Comparison of ENCODE assay signal across 8 cellular contexts in genomic region chr14:70255071-70256057, GRCh38.
A peak's percentile ranks its signal among the peaks of the same experiment; 100 is the strongest.
DNase-seq lines count a peak whose midpoint lies in the region; ATAC-seq, FAIRE-seq and TF ChIP-seq lines count a peak whose summit lies in the region.
"Not testable (repeated sequence)": the region's sequence is repeated elsewhere in the genome, so short reads cannot be mapped to it uniquely, and the experiment has no call there.

No MANE protein-coding gene starts in this region.

- H3K27me3 ChIP-seq in A673 (replicated peaks; ENCODE audit: insufficient read depth, low read depth, low read length, poor library complexity) (peaks cover 63% of the 10 kb centered on the region), skeletal muscle satellite cell (ENCODE audit: control insufficient read depth, insufficient read depth, low read length) (peaks cover 13% of the 10 kb centered on the region)
- not testable (repeated sequence) for H3K27me3 ChIP-seq in H7 (ENCODE audit: control insufficient read depth, insufficient read depth, low read length); H1 (replicated peaks in 1 of 4; ENCODE audit: control insufficient read depth in 3 of 4, extremely low read depth in 1 of 4, insufficient read depth in 3 of 4, low read length in 3 of 4); right lobe of liver

- H3K9me3 Mint-ChIP-seq in activated T-helper 1 cell treated with anti-CD3 and anti-CD28 coated beads, Interleukin-12 subunit alpha, Interleukin-12 subunit beta, Interleukin-2, Interleukin-4 antibody, amounts not matched to agents 30 ng/mL and 10 ng/mL and 1 ng/mL, durations not matched to agents 14 hours and 24 hours and 36 hours = not testable (repeated sequence)

- H3K4me2 ChIP-seq in H1 (ENCODE audit: insufficient read depth in 1 of 2, low read depth in 2 of 2, low read length in 2 of 2) = peak overlapping the region; percentile 55 to 65
- H3K4me2 ChIP-seq in skeletal muscle satellite cell (ENCODE audit: low read length) = not testable (repeated sequence)

- H2BK12ac ChIP-seq in H1 (ENCODE audit: low read depth, low read length) = 0 out of 2 replicates have a peak overlapping the region, but pooled peaks have one; percentile 75

- 70% methylated on average over 28 of the region's 36 CpGs; no CpG with 5 or more reads in 1 of the 2 experiments for WGBS in H1 (ENCODE audit: extremely low coverage in 1 of 2, insufficient coverage in 1 of 2, insufficient read length in 1 of 2, insufficient replicate concordance in 2 of 2, low coverage in 1 of 2, low lambda C conversion rate in 2 of 2, missing lambda C conversion rate in 1 of 2), 2 experiments
- WGBS in right lobe of liver (ENCODE audit: insufficient coverage, low coverage, low lambda C conversion rate, missing lambda C conversion rate) = 46% methylated on average over 15 of the region's 36 CpGs

- H3K4me3 Mint-ChIP-seq in activated T-helper 1 cell treated with anti-CD3 and anti-CD28 coated beads, Interleukin-12 subunit alpha, Interleukin-12 subunit beta, Interleukin-2, Interleukin-4 antibody, amounts not matched to agents 30 ng/mL and 10 ng/mL and 1 ng/mL, durations not matched to agents 14 hours and 24 hours and 36 hours = peak overlapping the region; percentile 60

- peak in 1 of 2 experiments; percentile 12; a peak in 1 of 4 replicates for TF ChIP-seq RAD21 in H1 (IDR thresholded peaks at IDR 0.05 in 1 of 2, conservative IDR thresholded peaks at IDR 0.05 in 1 of 2; ENCODE audit: low read depth in 2 of 2, low read length in 2 of 2)

- TF ChIP-seq EP300 in H1 (IDR thresholded peaks at IDR 0.05; ENCODE audit: borderline replicate concordance in 1 of 2, low read depth in 2 of 2, low read length in 2 of 2) = not testable (repeated sequence)

- not testable (repeated sequence) for H3K4me1 ChIP-seq in A673 (ENCODE audit: insufficient read depth, low read length, poor library complexity, severe bottlenecking); H1 (replicated peaks in 1 of 4; ENCODE audit: control insufficient read depth in 3 of 4, insufficient read depth in 4 of 4, low read length in 3 of 4); right lobe of liver; skeletal muscle satellite cell (ENCODE audit: control insufficient read depth, insufficient read depth, low read length)

- not testable (repeated sequence) for H3K27ac ChIP-seq in A673 (ENCODE audit: low read depth, low read length, poor library complexity, severe bottlenecking); H1 (ENCODE audit: low read depth, low read length); right lobe of liver

- H3K9me3 ChIP-seq in A673 (ENCODE audit: low read depth, low read length, poor library complexity, severe bottlenecking); H1 (ENCODE audit: insufficient read depth in 2 of 2, low read depth in 1 of 2, low read length in 1 of 2); right lobe of liver; skeletal muscle satellite cell (replicated peaks; ENCODE audit: low read length): not testable (repeated sequence)

- peak; percentile 17 for DNase-seq in A673 (ENCODE audit: low spot score)
- DNase-seq in H7 = peak; percentile 39
- DNase-seq in NCI-H1436 treated with DMSO at 0.1 percent for 48 hours (lab: John Stamatoyannopoulos, UW) = peak; percentile 19
- peak; percentile 22 for DNase-seq in SK-MEL-5 (ENCODE audit: low read depth, low spot score)
- peak; percentile 4 for DNase-seq in activated T-helper 1 cell treated with anti-CD3 and anti-CD28 coated beads, Interleukin-12 subunit alpha, Interleukin-12 subunit beta, Interleukin-2, Interleukin-4 antibody, amounts not matched to agents 30 ng/mL and 10 ng/mL and 1 ng/mL, durations not matched to agents 14 hours and 24 hours and 36 hours (ENCODE audit: low spot score)
- peak; percentile 13 to 73 for DNase-seq in H1 (ENCODE audit: low read depth in 1 of 2, low spot score in 2 of 2)
- peak in 2 of 3 donors; percentile 46 to 54 for DNase-seq in right lobe of liver

- not testable (repeated sequence) for H3K14ac ChIP-seq in H1 (ENCODE audit: insufficient read length)

- H3K56ac ChIP-seq in H1 (replicated peaks; ENCODE audit: insufficient read length, low read depth, low read length) = not testable (repeated sequence)

- H3K18ac ChIP-seq in H1 (ENCODE audit: extremely low read depth, low read length) = not testable (repeated sequence)

- H2BK120ac ChIP-seq in H1 (replicated peaks; ENCODE audit: low read depth, low read length) = not testable (repeated sequence)

- POLR2A ChIA-PET in A673 (lab: Charles Lee; ENCODE audit: low non-redundant PET) = not testable (repeated sequence)
- POLR2A ChIA-PET in H1 (lab: Charles Lee; ENCODE audit: partially characterized antibody) = interaction anchor here (0.6 to 2.1 kb wide), 18 partner anchors 9 to 202 kb away, joined by 3 to 11 read pairs (median 3); partner anchors contain the start of gene SLC8A3

- not testable (repeated sequence) for TF ChIP-seq CTCF in A673 (conservative IDR thresholded peaks at IDR 0.05; ENCODE audit: low read depth, low read length); H1 (IDR thresholded peaks at IDR 0.05; ENCODE audit: control extremely low read depth in 1 of 3, insufficient read depth in 1 of 3, low read depth in 1 of 3, low read length in 3 of 3); right lobe of liver (IDR thresholded peaks at IDR 0.05)

- peak overlapping the region; percentile 17 for H3K4me3 ChIP-seq in A673 (ENCODE audit: low read depth, low read length, poor library complexity, severe bottlenecking)
- peak overlapping the region; percentile 4; the same call in 1 of the 2 replicates for H3K4me3 ChIP-seq in H7 (ENCODE audit: insufficient read depth, low read depth, low read length)
- peak overlapping the region in 3 of 4 experiments; percentile 12 to 49 (median 45); a peak in 7 of 8 replicates for H3K4me3 ChIP-seq in H1 (ENCODE audit: extremely low read depth in 1 of 4, insufficient read depth in 2 of 4, low read depth in 3 of 4, low read length in 4 of 4)
- H3K4me3 ChIP-seq in right lobe of liver = peak overlapping the region; percentile 27 to 49 (median 41)
- peak overlapping the region; percentile 34 for H3K4me3 ChIP-seq in skeletal muscle satellite cell (ENCODE audit: low read length)

- peak overlapping the region; percentile 48; the same call in 1 of the 2 replicates for H2AK5ac ChIP-seq in H1 (ENCODE audit: low read depth, low read length)

- not testable (repeated sequence) for H3K23ac ChIP-seq in H1 (ENCODE audit: insufficient read length)

- FAIRE-seq in H1 (lab: Jason Lieb, UNC) = not testable (repeated sequence)

- not testable (repeated sequence) for H3K4me1 Mint-ChIP-seq in activated T-helper 1 cell treated with anti-CD3 and anti-CD28 coated beads, Interleukin-12 subunit alpha, Interleukin-12 subunit beta, Interleukin-2, Interleukin-4 antibody, amounts not matched to agents 30 ng/mL and 10 ng/mL and 1 ng/mL, durations not matched to agents 14 hours and 24 hours and 36 hours (ENCODE audit: low read depth)

- not testable (repeated sequence) for H4K91ac ChIP-seq in H1 (replicated peaks; ENCODE audit: insufficient read length, low read length)

- not testable (repeated sequence) for H3K36me3 ChIP-seq in A673 (ENCODE audit: insufficient read depth, low read length, poor library complexity, severe bottlenecking); H7 (replicated peaks; ENCODE audit: control insufficient read depth, insufficient read depth, low read length); H1 (ENCODE audit: control insufficient read depth in 2 of 4, insufficient read depth in 4 of 4, low read length in 3 of 4); right lobe of liver; skeletal muscle satellite cell (ENCODE audit: insufficient read depth, low read length)

- peak in 1 of 2 experiments; percentile 69; a peak in 2 of 3 replicates for TF ChIP-seq POLR2A in H1 (IDR thresholded peaks at IDR 0.05; ENCODE audit: control extremely low read depth in 1 of 2, low read depth in 2 of 2, low read length in 2 of 2)
- TF ChIP-seq POLR2A in right lobe of liver (IDR thresholded peaks at IDR 0.05) = not testable (repeated sequence)

- not testable (repeated sequence) for H4K20me1 ChIP-seq in H1 (replicated peaks in 1 of 2; ENCODE audit: control insufficient read depth in 1 of 2, insufficient read depth in 2 of 2, low read length in 2 of 2)

- 0 out of 2 replicates have a peak overlapping the region, but pooled peaks have one; percentile 48 for H2BK5ac ChIP-seq in H1 (ENCODE audit: low read depth, low read length)

- not testable (repeated sequence) for H3K36me3 Mint-ChIP-seq in activated T-helper 1 cell treated with anti-CD3 and anti-CD28 coated beads, Interleukin-12 subunit alpha, Interleukin-12 subunit beta, Interleukin-2, Interleukin-4 antibody, amounts not matched to agents 30 ng/mL and 10 ng/mL and 1 ng/mL, durations not matched to agents 14 hours and 24 hours and 36 hours (ENCODE audit: low read depth)

- CTCF ChIA-PET in A673 (lab: Charles Lee) = not testable (repeated sequence)
- CTCF ChIA-PET in H1 (lab: Charles Lee; ENCODE audit: partially characterized antibody) = interaction anchor here (1.0 to 2.1 kb wide), 12 partner anchors 11 to 181 kb away, joined by 3 to 13 read pairs (median 3); no protein-coding TSS in a partner anchor

- 0 out of 2 replicates have a peak overlapping the region, but pooled peaks have one; percentile 61 for H2BK20ac ChIP-seq in H1 (ENCODE audit: low read length)

- not testable (repeated sequence) for H2BK15ac ChIP-seq in H1 (ENCODE audit: low read length)

- not testable (repeated sequence) for BruUV-seq in A673 (replicated peaks; lab: Mats Ljungman, UMichigan)

- H3K27me3 Mint-ChIP-seq in activated T-helper 1 cell treated with anti-CD3 and anti-CD28 coated beads, Interleukin-12 subunit alpha, Interleukin-12 subunit beta, Interleukin-2, Interleukin-4 antibody, amounts not matched to agents 30 ng/mL and 10 ng/mL and 1 ng/mL, durations not matched to agents 14 hours and 24 hours and 36 hours (ENCODE audit: insufficient read depth) = peaks cover 60% of the 10 kb centered on the region

- not testable (repeated sequence) for H4K8ac ChIP-seq in H1 (ENCODE audit: extremely low read depth, insufficient read depth, low read length)

- H2AFZ ChIP-seq in H1 (ENCODE audit: low read length) = not testable (repeated sequence)

- H3K27ac Mint-ChIP-seq in activated T-helper 1 cell treated with anti-CD3 and anti-CD28 coated beads, Interleukin-12 subunit alpha, Interleukin-12 subunit beta, Interleukin-2, Interleukin-4 antibody, amounts not matched to agents 30 ng/mL and 10 ng/mL and 1 ng/mL, durations not matched to agents 14 hours and 24 hours and 36 hours = not testable (repeated sequence)

- in situ Hi-C loops in SK-MEL-5 (cut with HindIII; ENCODE audit: low pct_unique_long_range_greater_than_20kb, low sequenced_read_pairs) = not testable (repeated sequence)

- not testable (repeated sequence) for H3K9ac ChIP-seq in H1 (replicated peaks in 1 of 4; ENCODE audit: extremely low read depth in 1 of 4, low read depth in 3 of 4, low read length in 3 of 4); skeletal muscle satellite cell (ENCODE audit: low read depth, low read length)

- not testable (repeated sequence) for H3K79me2 ChIP-seq in H1 (ENCODE audit: control insufficient read depth in 1 of 2, insufficient read depth in 2 of 2, low read length in 2 of 2)

- H3K4ac ChIP-seq in H1 (replicated peaks; ENCODE audit: insufficient read length, low read depth, low read length) = not testable (repeated sequence)

- H4K5ac ChIP-seq in H1 (ENCODE audit: insufficient read length, low read depth, low read length) = not testable (repeated sequence)

- intact Hi-C loops in A673 (cut with micrococcal nuclease; ENCODE audit: unreplicated experiment); right lobe of liver (cut with DNase I): not testable (repeated sequence)
- intact Hi-C loops in activated T-helper 1 cell treated with anti-CD3 and anti-CD28 coated beads, Interleukin-12 subunit alpha, Interleukin-12 subunit beta, Interleukin-2, Interleukin-4 antibody, amounts not matched to agents 30 ng/mL and 10 ng/mL and 1 ng/mL, durations not matched to agents 14 hours and 24 hours and 36 hours (cut with micrococcal nuclease) = loop anchor here (5.0 kb wide), 1 partner anchor 68 kb away; the partner anchor contains the start of gene SLC8A3

- not testable (repeated sequence) for H3K79me1 ChIP-seq in H1 (ENCODE audit: low read depth, low read length)

- not testable (repeated sequence) for H3K23me2 ChIP-seq in H1 (ENCODE audit: low read depth, low read length)

- peak in 3 of 4 donors; percentile 23 to 50 (median 38) for ATAC-seq in right lobe of liver
